8 cellular contexts compared by ENCODE assay signal in genomic region chr12:1593232-1594044, GRCh38. TPM values are rescaled to one million over a fixed set of nuclear protein-coding genes. Genes with fewer than 3 reads are reported as not detected.
DNase-seq lines count a peak whose midpoint lies in the region; ATAC-seq, FAIRE-seq and TF ChIP-seq lines count a peak whose summit lies in the region.

No MANE protein-coding gene starts in this region.

- no peak for FAIRE-seq in small intestine (lab: Jason Lieb, UNC)

- peak overlapping the region; percentile 26; the same call in 1 of the 2 replicates for H3K9ac ChIP-seq in iPS-20b (ENCODE audit: low read depth, low read length)

- H3K36me3 ChIP-seq in iPS-20b (ENCODE audit: insufficient read depth, low read depth, low read length): no peaks in the 10 kb centered on the region
- H3K36me3 ChIP-seq in small intestine (ENCODE audit: control insufficient read depth in 2 of 2, insufficient read depth in 2 of 2, low read length in 2 of 2): no peaks in the 10 kb centered on the region

- ATAC-seq in GM19455 (IDR thresholded peaks at IDR 0.05; ENCODE audit: unreplicated experiment) (peak; percentile 30), HG03565 (IDR thresholded peaks at IDR 0.05; ENCODE audit: unreplicated experiment) (peak; percentile 14)

- TF ChIP-seq CTCF in C4-2B (conservative IDR thresholded peaks at IDR 0.05) (no peak; the same call in 1 of the 2 replicates), astrocyte of the spinal cord (IDR thresholded peaks at IDR 0.05; ENCODE audit: low read depth, low read length) (no peak)

- H3K27ac ChIP-seq in C4-2B (peak overlapping the region; percentile 98), iPS-20b (ENCODE audit: low read length) (no peak overlapping the region), small intestine (ENCODE audit: low read depth in 1 of 2, low read length in 1 of 2) (peak overlapping the region; percentile 93)

- H3K27me3 ChIP-seq in iPS-20b (ENCODE audit: insufficient read depth, low read length) (peaks cover 86% of the 10 kb centered on the region), small intestine (ENCODE audit: control insufficient read depth in 2 of 2, insufficient read depth in 2 of 2, low read length in 2 of 2) (no peaks in the 10 kb centered on the region)

- H3K9me3 ChIP-seq in iPS-20b (ENCODE audit: insufficient read depth, low read depth, low read length) (no peaks in the 10 kb centered on the region), small intestine (ENCODE audit: control insufficient read depth, low read depth) (no peaks in the 10 kb centered on the region)

- DNase-seq in T-helper 1 cell: peak; percentile 43 to 64 (median 48)
- peak; percentile 47 for DNase-seq in astrocyte of the spinal cord (ENCODE audit: low read depth, low spot score)
- DNase-seq in small intestine: peak; percentile 65
- no peak for DNase-seq in NCI-H2196 treated with DMSO at 0.1 percent for 48 hours (lab: John Stamatoyannopoulos, UW; ENCODE audit: unreplicated experiment)

- in situ Hi-C loops in astrocyte of the spinal cord (cut with HindIII; ENCODE audit: low sequenced_read_pairs): no loop called here

- WGBS in small intestine, 3 donors: 2 to 6% (median 6%) methylated on average over 42 to 55 of the region's 55 CpGs

- H3K4me3 ChIP-seq in astrocyte of the spinal cord (ENCODE audit: low read depth, low read length) (peak overlapping the region; percentile 49), iPS-20b (ENCODE audit: low read length) (peak overlapping the region; percentile 72), small intestine (ENCODE audit: low read depth in 1 of 2, low read length in 2 of 2) (peak overlapping the region; percentile 68 to 76)

- H3K4me1 ChIP-seq in iPS-20b (ENCODE audit: insufficient read depth, low read length) (peaks cover 43% of the 10 kb centered on the region), small intestine (ENCODE audit: control insufficient read depth in 2 of 2, insufficient read depth in 1 of 2, low read depth in 1 of 2, low read length in 1 of 2) (peaks cover 4 to 10% of the 10 kb centered on the region in 2 donors)

RNA-seq across cellular contexts. Expression of gene FBXL14, which starts 0.9 kb away (rescaled TPM):
- 10 to 100 TPM in 1 of 3 donors, 1 to 10 TPM in 2; 3.5 to 15.7 (median 4.2) TPM for polyA plus RNA-seq in small intestine

RNA-seq across cellular contexts. Expression of gene WNT5B, which starts 35.6 kb away (rescaled TPM):
- 1 to 10 TPM in 2 of 3 donors, under 1 TPM in 1; 0.67 to 3.6 (median 1.1) TPM for polyA plus RNA-seq in small intestine
